In genomic region chr1:25642710-25643109, GRCh38 we compare ENCODE assay signal across 8 cellular contexts.
DNase-seq lines count a peak whose midpoint lies in the region; ATAC-seq and TF ChIP-seq lines count a peak whose summit lies in the region.

No MANE protein-coding gene starts in this region.

- peaks cover 11% of the 10 kb centered on the region for H3K4me1 ChIP-seq in DND-41 (ENCODE audit: insufficient read depth, low read length)

- peak; percentile 67 for DNase-seq in DND-41
- DNase-seq in activated CD8-positive, alpha-beta memory T cell treated with anti-CD3 and anti-CD28 coated beads, Interleukin-2, amount 50 U/mL, for 1 hour (ENCODE audit: extremely low read depth), result peak; percentile 65
- peak; percentile 56 for DNase-seq in fibroblast of mammary gland (ENCODE audit: low read depth)
- DNase-seq in stimulated activated CD8-positive, alpha-beta memory T cell treated with anti-CD3 and anti-CD28 coated beads, Interleukin-15, amount 100 ng/mL, for 48 hours (ENCODE audit: low read depth in 2 of 2), result peak; percentile 60 to 63
- no peak for DNase-seq in NCI-H2196 treated with DMSO at 0.1 percent for 48 hours (lab: John Stamatoyannopoulos, UW; ENCODE audit: unreplicated experiment)
- DNase-seq in DMS53 (lab: John Stamatoyannopoulos, UW), result no peak

- ATAC-seq in DND-41 (ENCODE audit: insufficient read depth, low read depth) (peak; percentile 98), HG03565 (IDR thresholded peaks at IDR 0.05; ENCODE audit: unreplicated experiment) (peak; percentile 64), GM19463 (IDR thresholded peaks at IDR 0.05; ENCODE audit: unreplicated experiment) (no peak)

- H3K4me3 ChIP-seq in DND-41 (ENCODE audit: low read depth in 1 of 2, low read length in 2 of 2) (no peak overlapping the region), fibroblast of mammary gland (ENCODE audit: control insufficient read depth, low read depth, low read length) (no peak overlapping the region)

- H4K20me1 ChIP-seq in DND-41 (ENCODE audit: insufficient read depth, low read length), result peaks cover 27% of the 10 kb centered on the region; the same call in 1 of the 2 replicates

- TF ChIP-seq CTCF in DND-41 (IDR thresholded peaks at IDR 0.05; ENCODE audit: borderline replicate concordance, extremely low read depth, low read length, poor library complexity, severe bottlenecking) (no peak), fibroblast of mammary gland (conservative IDR thresholded peaks at IDR 0.05; ENCODE audit: control insufficient read depth, insufficient read depth, low read depth, low read length) (no peak)

- H3K27ac ChIP-seq in DND-41 (ENCODE audit: low read length), result no peak overlapping the region

- no peak overlapping the region for H2AFZ ChIP-seq in DND-41 (ENCODE audit: low read depth, low read length)

- no peak overlapping the region for H3K9ac ChIP-seq in DND-41 (ENCODE audit: low read depth, low read length)

- H3K36me3 ChIP-seq in DND-41 (ENCODE audit: insufficient read depth, low read length), result no peaks in the 10 kb centered on the region

- H3K27me3 ChIP-seq in DND-41 (ENCODE audit: insufficient read depth, low read length, poor library complexity), result peaks cover 36% of the 10 kb centered on the region

- peaks cover 8% of the 10 kb centered on the region for H3K9me3 ChIP-seq in DND-41 (ENCODE audit: insufficient read depth, low read length, severe bottlenecking)

- no peaks in the 10 kb centered on the region for H3K79me2 ChIP-seq in DND-41 (ENCODE audit: insufficient read depth, low read length)

- no peak overlapping the region; the same call in 1 of the 2 replicates for H3K4me2 ChIP-seq in DND-41 (ENCODE audit: insufficient read depth, low read length)

Comparison
In these comparisons a context has a peak if more than half of its experiments do, and no peak if none do; other contexts are left out.
1. DNase-seq: peak in DND-41 (single experiment), activated CD8-positive, alpha-beta memory T cell treated with anti-CD3 and anti-CD28 coated beads, Interleukin-2, amount 50 U/mL, for 1 hour (single experiment), fibroblast of mammary gland (single experiment) and stimulated activated CD8-positive, alpha-beta memory T cell treated with anti-CD3 and anti-CD28 coated beads, Interleukin-15, amount 100 ng/mL, for 48 hours (2 of 2); none in NCI-H2196 treated with DMSO at 0.1 percent for 48 hours (single experiment) and DMS53 (single experiment).